ENCODE assay signal across 8 cellular contexts in the genomic region with DNA sequence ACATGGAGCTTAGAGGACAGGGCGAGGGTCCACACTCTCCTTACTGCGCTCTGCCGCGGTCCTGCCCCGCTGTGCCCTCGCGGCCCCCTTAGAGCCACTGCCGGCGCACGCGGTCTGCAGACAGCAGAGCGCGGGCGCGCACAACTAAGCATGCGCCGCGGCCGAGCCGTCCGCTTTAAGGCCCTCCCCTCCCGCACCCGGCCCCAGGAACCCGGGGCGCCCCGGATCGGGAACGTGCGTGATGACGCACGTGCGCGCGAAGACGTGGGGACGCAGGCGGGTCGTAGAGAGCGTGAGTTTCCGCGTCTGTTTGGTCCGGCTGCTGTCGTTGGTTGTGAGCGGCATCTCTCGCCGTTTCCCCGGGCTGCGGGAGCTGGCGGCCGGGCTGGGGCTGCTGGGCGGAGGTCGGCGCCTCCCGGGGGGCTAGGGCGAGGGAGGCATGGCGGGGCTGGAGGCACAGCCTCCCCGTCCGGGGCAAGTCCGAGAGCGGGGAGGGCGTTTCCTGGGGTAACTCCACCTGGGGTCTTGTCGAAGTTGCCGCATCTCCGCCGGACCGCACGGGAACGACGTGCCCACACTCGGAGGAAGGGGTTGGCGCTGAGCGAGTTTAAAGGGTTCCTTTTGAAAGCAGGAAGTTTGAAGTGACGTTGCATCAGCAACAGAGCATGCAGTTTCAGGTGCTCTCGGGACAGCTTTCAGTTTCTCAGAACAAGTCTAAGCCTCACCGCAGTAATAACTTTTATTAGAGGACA. TPM values are rescaled to one million over a fixed set of nuclear protein-coding genes. Genes with fewer than 3 reads are reported as not detected.
A peak's percentile ranks its signal among the peaks of the same experiment; 100 is the strongest.
DNase-seq lines count a peak whose midpoint lies in the region; ATAC-seq, FAIRE-seq and TF ChIP-seq lines count a peak whose summit lies in the region.

A gene with protein sequence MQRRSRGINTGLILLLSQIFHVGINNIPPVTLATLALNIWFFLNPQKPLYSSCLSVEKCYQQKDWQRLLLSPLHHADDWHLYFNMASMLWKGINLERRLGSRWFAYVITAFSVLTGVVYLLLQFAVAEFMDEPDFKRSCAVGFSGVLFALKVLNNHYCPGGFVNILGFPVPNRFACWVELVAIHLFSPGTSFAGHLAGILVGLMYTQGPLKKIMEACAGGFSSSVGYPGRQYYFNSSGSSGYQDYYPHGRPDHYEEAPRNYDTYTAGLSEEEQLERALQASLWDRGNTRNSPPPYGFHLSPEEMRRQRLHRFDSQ (plus strand): TSS at position 259 of the 752 bp plus-strand sequence. CDS start 28,640 bp downstream, outside the sequence.

- DNase-seq in AG08396 (ENCODE audit: low spot score) (peak; percentile 97), NCI-H446 (lab: John Stamatoyannopoulos, UW) (peak; percentile 93 to 98), cerebellar nuclear complex (lab: John Stamatoyannopoulos, UW) (peak; percentile 14 to 56), keratinocyte (ENCODE audit: low read depth, low spot score) (peak; percentile 30)
- DNase-seq in activated CD4-positive, CD25-positive, alpha-beta regulatory T cell treated with anti-CD3 and anti-CD28 coated beads, Interleukin-2, amount 50 U/mL, for 72 hours, result peak; percentile 92
- peak; percentile 85 to 91 for DNase-seq in stimulated activated CD4-positive, alpha-beta T cell treated with anti-CD3 and anti-CD28 coated beads, Interleukin-15, amount 100 ng/mL, for 1 hour (ENCODE audit: low read depth in 1 of 2, low spot score in 1 of 2)

- peak; percentile 95 for TF ChIP-seq POLR2A in GM18951 (IDR thresholded peaks at IDR 0.05; ENCODE audit: extremely low read depth, insufficient read depth, insufficient read length)

- H2AFZ ChIP-seq in keratinocyte (ENCODE audit: control insufficient read depth, low read length), result peak within 1 kb of the TSS; percentile 98

- dilution Hi-C loops in keratinocyte (cut with MboI; ENCODE audit: extremely low pct_ligation_motif_present, low sequenced_read_pairs), result no loop called here

- ATAC-seq in HG03196 (IDR thresholded peaks at IDR 0.05; ENCODE audit: unreplicated experiment), result peak; percentile 89

- peak; percentile 76 for FAIRE-seq in keratinocyte (lab: Jason Lieb, UNC)

- peaks cover 19% of the 10 kb centered on the region for H3K79me2 ChIP-seq in keratinocyte (ENCODE audit: control insufficient read depth, insufficient read depth, low read length)

- peaks cover 15% of the 10 kb centered on the region for H3K4me1 ChIP-seq in keratinocyte (ENCODE audit: control insufficient read depth, extremely low read depth, insufficient read depth, low read length)

- H3K27me3 ChIP-seq in keratinocyte (ENCODE audit: control insufficient read depth, extremely low read depth, insufficient read depth, low read length), result no peaks in the 10 kb centered on the region

- peak within 1 kb of the TSS; percentile 93 for H3K9ac ChIP-seq in keratinocyte (ENCODE audit: control insufficient read depth, extremely low read depth, insufficient read depth, low read length)

- H3K9me3 ChIP-seq in keratinocyte (ENCODE audit: control insufficient read depth, low read depth, low read length), result no peaks in the 10 kb centered on the region

- in situ Hi-C loops in GM18951 (cut with MboI; ENCODE audit: low sequenced_read_pairs, unreplicated experiment), result no loop called here

- no peaks in the 10 kb centered on the region for H4K20me1 ChIP-seq in keratinocyte (ENCODE audit: control insufficient read depth, extremely low read depth, insufficient read depth, low read length)

- peak within 1 kb of the TSS; percentile 89 for H3K27ac ChIP-seq in keratinocyte (ENCODE audit: control insufficient read depth, insufficient read depth, low read length)

- H3K9me1 ChIP-seq in keratinocyte (ENCODE audit: control insufficient read depth, extremely low read depth, insufficient read depth, low read length), result no peaks in the 10 kb centered on the region

- peak within 1 kb of the TSS; percentile 79 for H3K4me2 ChIP-seq in keratinocyte (ENCODE audit: control insufficient read depth, extremely low read depth, insufficient read depth, low read depth, low read length)

- peaks cover 0 to 5% of the 10 kb centered on the region in 2 experiments for H3K36me3 ChIP-seq in keratinocyte (ENCODE audit: control insufficient read depth in 2 of 2, extremely low read depth in 1 of 2, insufficient read depth in 2 of 2, low read length in 2 of 2)

- peak within 1 kb of the TSS; percentile 70 to 81 (median 80) for H3K4me3 ChIP-seq in keratinocyte (ENCODE audit: control insufficient read depth in 2 of 3, extremely low read depth in 1 of 3, insufficient read depth in 2 of 3, low read depth in 1 of 3, low read length in 3 of 3)

- TF ChIP-seq CTCF in keratinocyte (optimal IDR thresholded peaks at IDR 0.05 in 1 of 3, IDR thresholded peaks at IDR 0.05 in 1 of 3, conservative IDR thresholded peaks at IDR 0.05 in 1 of 3; ENCODE audit: extremely low read depth in 1 of 3, insufficient read depth in 2 of 3, low read length in 3 of 3), result no peak

RNA-seq across cellular contexts. Expression of the gene that starts here (rescaled TPM):
- polyA plus RNA-seq in keratinocyte, result 22.1 to 27.8 TPM (median 22.8 TPM) in 3 replicates
- 25.1 TPM for polyA plus RNA-seq in keratinocyte (2011; ENCODE audit: low read depth)
- 10.7 and 33.0 TPM in 2 replicates for polyA plus RNA-seq in keratinocyte (2011; cell fraction: cytosol; rRNA removed)
- 28.3 and 32.6 TPM in 2 replicates for polyA plus RNA-seq in keratinocyte (2011; cell fraction: nucleus; rRNA removed)
- 16.2 and 22.0 TPM in 2 replicates for polyA plus RNA-seq in keratinocyte (2012; ENCODE audit: low replicate concordance)
- 14.7 to 83.2 TPM (median 78.3 TPM) in 3 replicates for polyA minus RNA-seq in keratinocyte
- polyA minus RNA-seq in keratinocyte (2011; cell fraction: cytosol; rRNA and poly(A)+ RNA removed), result 19.4 TPM
- 31.2 and 82.2 TPM in 2 replicates for polyA minus RNA-seq in keratinocyte (2011; cell fraction: nucleus; rRNA and poly(A)+ RNA removed)

Comparison
In these comparisons a context has a peak if more than half of its experiments do, and no peak if none do; other contexts are left out.
1. Peak in every context shown above with its lines: DNase-seq, ATAC-seq, H3K4me3 ChIP-seq and H3K27ac ChIP-seq.
2. DNase-seq: peak in every context shown above with its lines; median percentile 97 in AG08396; 96 in NCI-H446; 92 in activated CD4-positive, CD25-positive, alpha-beta regulatory T cell treated with anti-CD3 and anti-CD28 coated beads, Interleukin-2, amount 50 U/mL, for 72 hours; 88 in stimulated activated CD4-positive, alpha-beta T cell treated with anti-CD3 and anti-CD28 coated beads, Interleukin-15, amount 100 ng/mL, for 1 hour; 35 in cerebellar nuclear complex; 30 in keratinocyte.